In genomic region chr16:48318630-48319029, GRCh38 we compare ENCODE assay signal across 8 cellular contexts.
DNase-seq lines count a peak whose midpoint lies in the region; ATAC-seq, FAIRE-seq and TF ChIP-seq lines count a peak whose summit lies in the region.

No MANE protein-coding gene starts in this region.

- H2AFZ ChIP-seq in OCI-LY1 (ENCODE audit: low read length): no peak overlapping the region

- TF ChIP-seq CTCF in GM12865 (IDR thresholded peaks at IDR 0.05; ENCODE audit: insufficient read depth, low read depth, low read length, missing control alignments) (no peak), OCI-LY1 (IDR thresholded peaks at IDR 0.05; ENCODE audit: low read length) (no peak), progenitor cell of endocrine pancreas (IDR thresholded peaks at IDR 0.05; ENCODE audit: unreplicated experiment) (no peak)

- H3K4me2 ChIP-seq in OCI-LY1 (ENCODE audit: low read length): peak overlapping the region; percentile 23; the same call in 1 of the 2 replicates

- H3K9ac ChIP-seq in OCI-LY1 (ENCODE audit: low read length): no peak overlapping the region

- H3K4me3 Mint-ChIP-seq in central memory CD8-positive, alpha-beta T cell: peak overlapping the region; percentile 63
- H3K4me3 Mint-ChIP-seq in naive B cell (peak overlapping the region in 7 of 8 donors; percentile 39 to 89 (median 75)), progenitor cell of endocrine pancreas (ENCODE audit: low read depth) (no peak overlapping the region)

- no peaks in the 10 kb centered on the region for H3K27me3 ChIP-seq in OCI-LY1 (ENCODE audit: insufficient read depth, low read length)

- H3K4me1 Mint-ChIP-seq in central memory CD8-positive, alpha-beta T cell: peaks cover 24% of the 10 kb centered on the region
- peaks cover 16 to 20% (median 19%) of the 10 kb centered on the region in 3 donors for H3K4me1 Mint-ChIP-seq in naive B cell
- H3K4me1 Mint-ChIP-seq in progenitor cell of endocrine pancreas (ENCODE audit: low read depth): no peaks in the 10 kb centered on the region

- no peaks in the 10 kb centered on the region for H3K9me2 ChIP-seq in OCI-LY1 (ENCODE audit: low read depth, low read length)

- FAIRE-seq in urothelium cell line (lab: Jason Lieb, UNC): no peak

- no peaks in the 10 kb centered on the region for H3K79me2 ChIP-seq in OCI-LY1 (ENCODE audit: insufficient read depth, low read length)

- DNase-seq in GM12865 (ENCODE audit: low read depth): peak; percentile 62
- DNase-seq in central memory CD8-positive, alpha-beta T cell (ENCODE audit: low spot score in 2 of 2): peak in 1 of 2 donors; percentile 14
- peak; percentile 5 for DNase-seq in naive B cell
- DNase-seq in urothelium cell line (ENCODE audit: low spot score): no peak
- DNase-seq in progenitor cell of endocrine pancreas (ENCODE audit: low spot score, unreplicated experiment): no peak

- no peaks in the 10 kb centered on the region for H3K36me3 ChIP-seq in OCI-LY1 (ENCODE audit: insufficient read depth, low read length)

- peak; percentile 86 for ATAC-seq in central memory CD8-positive, alpha-beta T cell (replicated peaks; ENCODE audit: extremely low read depth, poor library complexity, severe bottlenecking)
- ATAC-seq in naive B cell (ENCODE audit: low read depth in 2 of 2) (peak; percentile 28 to 44), GM19324 (IDR thresholded peaks at IDR 0.05; ENCODE audit: low FRiP score, unreplicated experiment) (no peak), HG03196 (IDR thresholded peaks at IDR 0.05; ENCODE audit: unreplicated experiment) (no peak)

- H3K9me3 ChIP-seq in OCI-LY1 (ENCODE audit: low read length): no peaks in the 10 kb centered on the region

- no peaks in the 10 kb centered on the region for H4K20me1 ChIP-seq in OCI-LY1 (ENCODE audit: insufficient read depth, low read length)

- peak overlapping the region; percentile 32 for H3K27ac Mint-ChIP-seq in central memory CD8-positive, alpha-beta T cell (ENCODE audit: low read depth)
- H3K27ac Mint-ChIP-seq in naive B cell (peak overlapping the region in 5 of 6 donors; percentile 44 to 69 (median 59)), progenitor cell of endocrine pancreas (no peak overlapping the region)

- H3F3A ChIP-seq in OCI-LY1 (ENCODE audit: insufficient read depth, low read length): no peaks in the 10 kb centered on the region

- H3K27me3 Mint-ChIP-seq in central memory CD8-positive, alpha-beta T cell: no peaks in the 10 kb centered on the region
- H3K27me3 Mint-ChIP-seq in naive B cell (no peaks in the 10 kb centered on the region), progenitor cell of endocrine pancreas (no peaks in the 10 kb centered on the region)

- H3K4me3 ChIP-seq in GM12865 (ENCODE audit: low read depth, low read length) (no peak overlapping the region), OCI-LY1 (ENCODE audit: low read depth, low read length, poor library complexity, severe bottlenecking) (no peak overlapping the region)

- peaks cover 5% of the 10 kb centered on the region for H3K36me3 Mint-ChIP-seq in central memory CD8-positive, alpha-beta T cell (ENCODE audit: insufficient read depth)
- H3K36me3 Mint-ChIP-seq in naive B cell: peaks cover 18 to 21% of the 10 kb centered on the region in 2 donors
- H3K36me3 Mint-ChIP-seq in progenitor cell of endocrine pancreas (ENCODE audit: insufficient read depth): peaks cover 17% of the 10 kb centered on the region

- peak overlapping the region; percentile 23 for H3K27ac ChIP-seq in OCI-LY1 (ENCODE audit: low read depth, low read length, poor library complexity, severe bottlenecking)

- H3K4me1 ChIP-seq in OCI-LY1 (ENCODE audit: insufficient read depth, low read length, severe bottlenecking): peaks cover 16% of the 10 kb centered on the region

- H3K9me3 Mint-ChIP-seq in central memory CD8-positive, alpha-beta T cell: no peaks in the 10 kb centered on the region
- H3K9me3 Mint-ChIP-seq in naive B cell (peaks cover 0 to 6% (median 4%) of the 10 kb centered on the region in 7 donors), progenitor cell of endocrine pancreas (ENCODE audit: low read depth) (peaks cover 6% of the 10 kb centered on the region)

Comparison
In these comparisons a context has a peak if more than half of its experiments do, and no peak if none do; other contexts are left out.
1. DNase-seq: peak in GM12865 (single experiment) and naive B cell (single experiment); none in urothelium cell line (single experiment) and progenitor cell of endocrine pancreas (single experiment).
2. ATAC-seq: peak in central memory CD8-positive, alpha-beta T cell (single experiment) and naive B cell (2 of 2); none in GM19324 (single experiment) and HG03196 (single experiment).